Comparison of ENCODE assay signal across 8 cellular contexts in the genomic region with DNA sequence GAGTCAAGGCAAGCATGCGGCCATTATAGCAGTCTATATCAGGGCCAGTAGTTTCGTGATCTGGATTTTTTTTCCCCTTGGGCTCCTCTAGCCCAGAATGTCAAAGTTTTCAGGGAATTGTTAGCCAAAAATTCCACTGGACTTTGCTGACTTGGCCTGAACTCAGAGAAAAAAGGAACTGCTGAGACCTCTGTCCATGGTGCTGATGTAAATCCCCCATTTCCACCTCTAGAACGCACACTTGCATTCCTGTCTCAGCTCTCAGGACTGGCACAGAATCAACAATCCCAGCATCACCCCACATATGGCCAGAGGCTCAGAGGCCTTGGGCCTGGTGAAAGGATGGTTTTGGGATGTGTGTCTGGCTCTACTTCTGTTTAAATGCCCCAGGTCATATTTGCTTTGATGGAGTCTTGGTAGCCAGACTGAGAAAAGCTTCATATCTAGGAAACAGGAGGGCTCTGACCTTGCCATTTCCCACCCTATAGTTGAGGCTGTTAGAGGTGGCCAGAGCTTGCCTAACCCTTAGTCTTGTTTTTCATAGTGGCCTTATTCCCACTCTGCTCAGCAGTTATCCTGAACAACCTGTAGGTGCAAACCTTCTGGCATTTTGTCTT. TPM values are rescaled to one million over a fixed set of nuclear protein-coding genes. Genes with fewer than 3 reads are reported as not detected.
A peak's percentile ranks its signal among the peaks of the same experiment; 100 is the strongest.
DNase-seq lines count a peak whose midpoint lies in the region; ATAC-seq, FAIRE-seq and TF ChIP-seq lines count a peak whose summit lies in the region.

No MANE protein-coding gene starts in this region.

- no peak overlapping the region for H2AFZ ChIP-seq in GM12878 (ENCODE audit: control insufficient read depth, low read depth, low read length)

- WGBS in GM12878 (ENCODE audit: insufficient coverage, insufficient replicate concordance, low lambda C conversion rate, missing lambda C conversion rate): 0% methylated on average over 3 of the region's 3 CpGs
- WGBS in psoas muscle, 3 donors: 2 to 4% (median 4%) methylated on average over 3 of the region's 3 CpGs

- no TSS peak for BruUV-seq in GM12878 (replicated peaks; lab: Mats Ljungman, UMichigan)

- TF ChIP-seq RAD21 in GM12878 (IDR thresholded peaks at IDR 0.05; ENCODE audit: insufficient read depth, low read depth, low read length): peak; percentile 5; the same call in 1 of the 2 replicates

- in situ Hi-C loops in GM12878 (cut with MboI): no loop called here

- H3K4me1 ChIP-seq in GM12878 (ENCODE audit: control insufficient read depth, insufficient read depth, low read length) (no peaks in the 10 kb centered on the region), psoas muscle (no peaks in the 10 kb centered on the region)

- H3K27me3 ChIP-seq in GM12878 (replicated peaks in 1 of 2; ENCODE audit: control insufficient read depth in 2 of 2, insufficient read depth in 2 of 2, low read length in 1 of 2) (no peaks in the 10 kb centered on the region), psoas muscle (ENCODE audit: insufficient read depth in 3 of 3, low read length in 2 of 3) (peaks cover 0 to 10% (median 5%) of the 10 kb centered on the region in 3 donors)

- no peaks in the 10 kb centered on the region for H3K9me3 ChIP-seq in GM12878 (replicated peaks; ENCODE audit: control insufficient read depth, insufficient read depth, low read length)
- no peaks in the 10 kb centered on the region for H3K9me3 ChIP-seq in psoas muscle

- H3K36me3 ChIP-seq in GM12878 (ENCODE audit: control insufficient read depth in 2 of 2, insufficient read depth in 2 of 2, low read length in 1 of 2) (no peaks in the 10 kb centered on the region), psoas muscle (ENCODE audit: insufficient read depth in 1 of 2, low read depth in 1 of 2) (no peaks in the 10 kb centered on the region)

- POLR2A ChIA-PET in GM12878 (lab: Charles Lee): no interaction called here

- H3K9ac ChIP-seq in GM12878 (ENCODE audit: control insufficient read depth, insufficient read depth, low read length): no peak overlapping the region

- H3K4me3 ChIP-seq in GM12878 (no peak overlapping the region), psoas muscle (no peak overlapping the region)

- DNase-seq in ELR (ENCODE audit: low read depth): peak; percentile 73
- DNase-seq in M059J (ENCODE audit: low read depth): peak; percentile 58
- no peak for DNase-seq in GM12878 (ENCODE audit: low read depth, low spot score)
- peak; percentile 86 for DNase-seq in left kidney (ENCODE audit: low read depth, low spot score)
- no peak for DNase-seq in psoas muscle
- no peak for DNase-seq in NCI-H1436 treated with DMSO at 0.1 percent for 48 hours (lab: John Stamatoyannopoulos, UW)
- DNase-seq in NCI-H1105 (lab: John Stamatoyannopoulos, UW): no peak

- TF ChIP-seq EP300 in GM12878 (IDR thresholded peaks at IDR 0.05; ENCODE audit: borderline replicate concordance in 1 of 2, control insufficient read depth in 1 of 2, low read depth in 2 of 2, low read length in 2 of 2): no peak

- SMC1A ChIA-PET in GM12878 (lab: Charles Lee; ENCODE audit: uncharacterized antibody, unreplicated experiment): no interaction called here

- H3K4me2 ChIP-seq in GM12878 (ENCODE audit: control insufficient read depth, insufficient read depth): no peak overlapping the region

- intact Hi-C loops in GM12878 (cut with micrococcal nuclease; ENCODE audit: unreplicated experiment): no loop called here
- intact Hi-C loops in psoas muscle (cut with DNase I): no loop called here

- peak; percentile 28 to 39 (median 35); a peak in 5 of 6 replicates for TF ChIP-seq CTCF in GM12878 (IDR thresholded peaks at IDR 0.05 in 2 of 3, conservative IDR thresholded peaks at IDR 0.05 in 1 of 3; ENCODE audit: control insufficient read depth in 2 of 3, extremely low read depth in 1 of 3, insufficient read depth in 1 of 3, low read depth in 3 of 3, low read length in 3 of 3)
- TF ChIP-seq CTCF in psoas muscle (IDR thresholded peaks at IDR 0.05): no peak

- ATAC-seq in GM12878: peak; percentile 59
- no peak for ATAC-seq in HG02973 (IDR thresholded peaks at IDR 0.05; ENCODE audit: unreplicated experiment)
- no peak for ATAC-seq in psoas muscle

- CTCF ChIA-PET in GM12878 (lab: Yijun Ruan, JAX): interaction anchor here (0.8 to 1.3 kb wide), 2 partner anchors 10 to 19 kb away, joined by 3 read pairs; no protein-coding TSS in a partner anchor

- no peaks in the 10 kb centered on the region for H3K79me2 ChIP-seq in GM12878 (ENCODE audit: control insufficient read depth, insufficient read depth, low read length)

- no peak overlapping the region for H3K27ac ChIP-seq in GM12878 (ENCODE audit: control insufficient read depth, insufficient read depth)
- H3K27ac ChIP-seq in psoas muscle: no peak overlapping the region

- RAD21 ChIA-PET in GM12878 (lab: Charles Lee; ENCODE audit: unreplicated experiment): interaction anchor here (0.8 kb wide), 1 partner anchor 16 kb away, joined by 3 read pairs; no protein-coding TSS in a partner anchor

- TF ChIP-seq POLR2A in GM12878 (IDR thresholded peaks at IDR 0.05; ENCODE audit: low read depth, low read length): no peak

- no peaks in the 10 kb centered on the region for H4K20me1 ChIP-seq in GM12878 (ENCODE audit: control insufficient read depth, insufficient read depth)

- FAIRE-seq in GM12878 (lab: Jason Lieb, UNC): peak; percentile 85

TF ChIP-seq in GM12878, 131 proteins besides CTCF, POLR2A, EP300 and RAD21 (continues in another document):
- no peak for TF ChIP-seq LARP7 (IDR thresholded peaks at IDR 0.05)
- TF ChIP-seq CREM (IDR thresholded peaks at IDR 0.05; ENCODE audit: low read depth): no peak
- TF ChIP-seq SPI1 (IDR thresholded peaks at IDR 0.05; ENCODE audit: borderline replicate concordance, insufficient read depth, low read depth, low read length): peak; percentile 88
- 0 out of 2 replicates have a peak, but pooled peaks have one; percentile 16 for TF ChIP-seq YY1 (IDR thresholded peaks at IDR 0.05; ENCODE audit: low read depth, low read length)
- TF ChIP-seq ASH2L (IDR thresholded peaks at IDR 0.05; ENCODE audit: borderline replicate concordance, low read depth): no peak
- no peak for TF ChIP-seq TARDBP (IDR thresholded peaks at IDR 0.05; ENCODE audit: borderline replicate concordance)
- TF ChIP-seq HDAC6 (IDR thresholded peaks at IDR 0.05; ENCODE audit: unreplicated experiment): no peak
- TF ChIP-seq, protein P1, sequence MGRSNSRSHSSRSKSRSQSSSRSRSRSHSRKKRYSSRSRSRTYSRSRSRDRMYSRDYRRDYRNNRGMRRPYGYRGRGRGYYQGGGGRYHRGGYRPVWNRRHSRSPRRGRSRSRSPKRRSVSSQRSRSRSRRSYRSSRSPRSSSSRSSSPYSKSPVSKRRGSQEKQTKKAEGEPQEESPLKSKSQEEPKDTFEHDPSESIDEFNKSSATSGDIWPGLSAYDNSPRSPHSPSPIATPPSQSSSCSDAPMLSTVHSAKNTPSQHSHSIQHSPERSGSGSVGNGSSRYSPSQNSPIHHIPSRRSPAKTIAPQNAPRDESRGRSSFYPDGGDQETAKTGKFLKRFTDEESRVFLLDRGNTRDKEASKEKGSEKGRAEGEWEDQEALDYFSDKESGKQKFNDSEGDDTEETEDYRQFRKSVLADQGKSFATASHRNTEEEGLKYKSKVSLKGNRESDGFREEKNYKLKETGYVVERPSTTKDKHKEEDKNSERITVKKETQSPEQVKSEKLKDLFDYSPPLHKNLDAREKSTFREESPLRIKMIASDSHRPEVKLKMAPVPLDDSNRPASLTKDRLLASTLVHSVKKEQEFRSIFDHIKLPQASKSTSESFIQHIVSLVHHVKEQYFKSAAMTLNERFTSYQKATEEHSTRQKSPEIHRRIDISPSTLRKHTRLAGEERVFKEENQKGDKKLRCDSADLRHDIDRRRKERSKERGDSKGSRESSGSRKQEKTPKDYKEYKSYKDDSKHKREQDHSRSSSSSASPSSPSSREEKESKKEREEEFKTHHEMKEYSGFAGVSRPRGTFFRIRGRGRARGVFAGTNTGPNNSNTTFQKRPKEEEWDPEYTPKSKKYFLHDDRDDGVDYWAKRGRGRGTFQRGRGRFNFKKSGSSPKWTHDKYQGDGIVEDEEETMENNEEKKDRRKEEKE (IDR thresholded peaks at IDR 0.05): no peak
- no peak for TF ChIP-seq KAT2A (conservative IDR thresholded peaks at IDR 0.05; ENCODE audit: control insufficient read depth, low read depth, low read length)
- no peak for TF ChIP-seq BMI1 (IDR thresholded peaks at IDR 0.05; ENCODE audit: borderline replicate concordance)
- 0 out of 2 replicates have a peak, but pooled peaks have one; percentile 43 for TF ChIP-seq RCOR1 (conservative IDR thresholded peaks at IDR 0.05; ENCODE audit: low read depth, low read length)
- no peak for TF ChIP-seq ZNF24 (IDR thresholded peaks at IDR 0.05)

RNA-seq across cellular contexts. Expression of gene EFCAB14, which starts 16.9 kb away (rescaled TPM):
- 71.6 and 113 TPM in 2 replicates for total RNA-seq in M059J (2014; rRNA removed; shearing (Covaris generic))
- total RNA-seq in GM12878 (2013; cell fraction: nucleolus; rRNA removed): 57.2 and 69.3 TPM in 2 replicates
- total RNA-seq in GM12878 (2014; rRNA removed) (44.8 and 54.1 TPM in 2 replicates), GM12878 (2014; rRNA removed; fragmentation: Illumina TruSeq; extraction: Trizol) (46.1 and 51.1 TPM in 2 replicates), GM12878 (2021) (42.3 and 46.3 TPM in 2 replicates), psoas muscle (10 to 100 TPM; 48.4 to 63.3 (median 52.9) TPM)
- 28.0 TPM for polyA plus RNA-seq in GM12878 (2011; ENCODE audit: low read depth)
- polyA plus RNA-seq in GM12878 (2011; rRNA removed) (66.0 and 78.8 TPM in 2 replicates), GM12878 (2014; fragmentation: Illumina TruSeq; extraction: Trizol) (58.2 and 67.5 TPM in 2 replicates), GM12878 (2014; fragmentation: Nextera tagmentation; extraction: Ambion mirVana) (10 to 100 TPM in 1 of 2 experiments, 1 to 10 TPM in 1; 7.8 to 12.7 TPM), GM12878 (2014; rRNA removed) (25.0 and 31.5 TPM in 2 replicates), GM12878 (2016; fragmentation: Nextera tagmentation; extraction: Ambion mirVana) (10 to 100 TPM; 36.8 to 40.9 TPM), psoas muscle (10 to 100 TPM; 21.1 to 62.5 (median 24.6) TPM)
- 32.3 and 37.9 TPM in 2 replicates for polyA plus RNA-seq in GM12878 (2011; cell fraction: cytosol; rRNA removed)
- 45.5 and 58.7 TPM in 2 replicates for polyA plus RNA-seq in GM12878 (2011; cell fraction: nucleus; rRNA removed)
- polyA plus RNA-seq in GM12878 (2012): 27.1 and 28.6 TPM in 2 replicates
- 55.6 and 62.6 TPM in 2 replicates for polyA minus RNA-seq in GM12878 (2011; rRNA and poly(A)+ RNA removed)
- 27.9 and 30.1 TPM in 2 replicates for polyA minus RNA-seq in GM12878 (2011; cell fraction: cytosol; rRNA and poly(A)+ RNA removed)
- 23.5 and 32.1 TPM in 2 replicates for polyA minus RNA-seq in GM12878 (2011; cell fraction: nucleus; rRNA and poly(A)+ RNA removed)

Comparison
In these comparisons a context has a peak if more than half of its experiments do, and no peak if none do; other contexts are left out.
1. DNase-seq: peak in ELR (single experiment), M059J (single experiment) and left kidney (single experiment); none in GM12878 (single experiment), psoas muscle (0 of 2), NCI-H1436 treated with DMSO at 0.1 percent for 48 hours (single experiment) and NCI-H1105 (single experiment).